In the genomic region with DNA sequence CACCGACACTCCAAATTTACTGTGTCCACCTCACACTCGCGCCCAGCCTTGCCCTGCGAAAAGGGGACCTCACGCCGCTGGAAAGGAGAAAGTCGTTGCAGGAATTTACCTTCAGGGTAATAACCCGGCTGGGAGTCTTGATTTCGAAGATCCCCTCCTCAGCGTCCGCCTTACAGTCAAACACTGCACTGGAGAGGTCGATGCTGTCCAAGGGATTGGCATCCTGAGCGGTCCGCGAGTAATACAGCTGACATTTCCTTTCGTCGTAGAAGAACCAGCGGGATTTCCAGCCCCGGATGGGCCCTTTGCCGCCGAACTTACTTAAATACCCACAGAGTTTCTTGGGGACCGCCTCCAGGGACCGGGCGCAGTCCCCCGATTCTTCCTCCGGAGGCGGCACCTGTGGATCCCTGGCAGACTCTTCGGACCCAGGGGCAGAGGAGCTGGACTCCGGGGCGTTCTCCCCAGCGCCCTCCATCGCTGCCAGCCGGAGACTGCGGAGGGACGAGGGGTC, we compare ENCODE assay signal across 8 cellular contexts. TPM values are rescaled to one million over a fixed set of nuclear protein-coding genes. Genes with fewer than 3 reads are reported as not detected.
A peak's percentile ranks its signal among the peaks of the same experiment; 100 is the strongest.
DNase-seq lines count a peak whose midpoint lies in the region; ATAC-seq and TF ChIP-seq lines count a peak whose summit lies in the region.

No MANE protein-coding gene starts in this region.

- peaks cover 0 to 7% (median 4%) of the 10 kb centered on the region in 5 donors for H3K36me3 Mint-ChIP-seq in naive thymus-derived CD4-positive, alpha-beta T cell

- H3K27ac ChIP-seq in RWPE2 (ENCODE audit: poor library complexity, severe bottlenecking), result peak overlapping the region; percentile 94
- peak overlapping the region; percentile 78 for H3K27ac ChIP-seq in naive thymus-derived CD4-positive, alpha-beta T cell (ENCODE audit: low read depth, low read length)

- peak overlapping the region; percentile 96 to 99 (median 97) for H3K4me3 Mint-ChIP-seq in naive thymus-derived CD4-positive, alpha-beta T cell

- H3K9me3 ChIP-seq in RWPE2 (ENCODE audit: severe bottlenecking), result no peaks in the 10 kb centered on the region
- no peaks in the 10 kb centered on the region for H3K9me3 ChIP-seq in naive thymus-derived CD4-positive, alpha-beta T cell (ENCODE audit: control insufficient read depth in 2 of 3, low read length in 3 of 3)

- peak overlapping the region; percentile 95 for H3K4me3 ChIP-seq in RWPE2 (ENCODE audit: severe bottlenecking)
- peak overlapping the region; percentile 97 for H3K4me3 ChIP-seq in epithelial cell of esophagus (ENCODE audit: low read length)
- peak overlapping the region; percentile 80 for H3K4me3 ChIP-seq in naive thymus-derived CD4-positive, alpha-beta T cell (ENCODE audit: low read length)

- TF ChIP-seq CTCF in RWPE2 (IDR thresholded peaks at IDR 0.05; ENCODE audit: poor library complexity, severe bottlenecking) (no peak), epithelial cell of esophagus (IDR thresholded peaks at IDR 0.05; ENCODE audit: insufficient read depth, low read depth, low read length, missing control alignments) (no peak)

- no peak for DNase-seq in Right ventricle myocardium superior
- no peak for DNase-seq in Right ventricle myocardium inferior (ENCODE audit: missing footprints)
- no peak for DNase-seq in RWPE2 (ENCODE audit: low spot score)
- peak; percentile 61 for DNase-seq in epithelial cell of esophagus (ENCODE audit: low read depth)
- DNase-seq in naive thymus-derived CD4-positive, alpha-beta T cell, result no peak
- DNase-seq in SK-N-DZ (ENCODE audit: low spot score), result no peak
- DNase-seq in NCI-H1417 (lab: John Stamatoyannopoulos, UW), result no peak

- H3K36me3 ChIP-seq in RWPE2 (ENCODE audit: low read depth), result peaks cover 45% of the 10 kb centered on the region
- H3K36me3 ChIP-seq in naive thymus-derived CD4-positive, alpha-beta T cell (ENCODE audit: control insufficient read depth in 2 of 3, insufficient read depth in 3 of 3, low read length in 3 of 3), result peaks cover 0 to 8% (median 0%) of the 10 kb centered on the region in 3 experiments

- H3K27me3 ChIP-seq in RWPE2 (ENCODE audit: insufficient read depth, poor library complexity, severe bottlenecking), result no peaks in the 10 kb centered on the region
- no peaks in the 10 kb centered on the region for H3K27me3 ChIP-seq in naive thymus-derived CD4-positive, alpha-beta T cell (ENCODE audit: control insufficient read depth in 2 of 2, insufficient read depth in 2 of 2, low read length in 2 of 2)

- peaks cover 35% of the 10 kb centered on the region for H3K4me1 ChIP-seq in RWPE2 (ENCODE audit: insufficient read depth, poor library complexity, severe bottlenecking)
- H3K4me1 ChIP-seq in naive thymus-derived CD4-positive, alpha-beta T cell (ENCODE audit: control insufficient read depth in 2 of 2, insufficient read depth in 2 of 2, low read length in 2 of 2), result peaks cover 11 to 23% of the 10 kb centered on the region in 2 donors

- CTCF ChIA-PET in naive thymus-derived CD4-positive, alpha-beta T cell (lab: Charles Lee), result interaction anchor here (0.5 to 2.1 kb wide), 8 partner anchors 9 to 332 kb away, joined by 3 to 9 read pairs (median 4); a partner anchor contains a TSS

- POLR2A ChIA-PET in naive thymus-derived CD4-positive, alpha-beta T cell (lab: Charles Lee), result interaction anchor here (0.7 to 5.1 kb wide), 30 partner anchors 9 to 1804 kb away, joined by 3 to 70 read pairs (median 5); a partner anchor contains a TSS

- intact Hi-C loops in Right ventricle myocardium superior (cut with DNase I), result loop anchor here (2.0 to 5.0 kb wide), 2 partner anchors 198 to 332 kb away; a partner anchor contains a TSS
- intact Hi-C loops in Right ventricle myocardium inferior (cut with DNase I), result loop anchor here (1.0 to 5.0 kb wide), 3 partner anchors 273 to 558 kb away; a partner anchor contains a TSS
- intact Hi-C loops in naive thymus-derived CD4-positive, alpha-beta T cell (cut with micrococcal nuclease), result loop anchor here (1.0 to 10.0 kb wide), 23 partner anchors 8 to 1600 kb away; a partner anchor contains a TSS

- peaks cover 0 to 2% (median 0%) of the 10 kb centered on the region in 11 donors for H3K9me3 Mint-ChIP-seq in naive thymus-derived CD4-positive, alpha-beta T cell

- H3K27ac Mint-ChIP-seq in naive thymus-derived CD4-positive, alpha-beta T cell, result peak overlapping the region; percentile 79 to 99 (median 95)

- ATAC-seq in Right ventricle myocardium superior (ENCODE audit: poor library complexity) (peak; percentile 13), Right ventricle myocardium inferior (no peak), HG02870 (IDR thresholded peaks at IDR 0.05; ENCODE audit: unreplicated experiment) (peak; percentile 28), RWPE2 (ENCODE audit: low read depth) (peak; percentile 13)
- ATAC-seq in naive thymus-derived CD4-positive, alpha-beta T cell, result no peak

- H3K4me1 Mint-ChIP-seq in naive thymus-derived CD4-positive, alpha-beta T cell, result peaks cover 27 to 45% (median 32%) of the 10 kb centered on the region in 7 donors

- peaks cover 0 to 13% (median 0%) of the 10 kb centered on the region in 5 donors for H3K27me3 Mint-ChIP-seq in naive thymus-derived CD4-positive, alpha-beta T cell

RNA-seq across cellular contexts. Expression of a gene that starts 0.3 kb away (rescaled TPM):
- total RNA-seq in Right ventricle myocardium superior (2.0 TPM), Right ventricle myocardium inferior (2.3 TPM)
- 10 to 100 TPM in 1 of 5 experiments, 1 to 10 TPM in 4; 4.9 to 16.6 (median 8.8) TPM for total RNA-seq in naive thymus-derived CD4-positive, alpha-beta T cell
- 1 to 10 TPM; 3.3 to 8.8 TPM for polyA plus RNA-seq in naive thymus-derived CD4-positive, alpha-beta T cell
- polyA plus RNA-seq in SK-N-DZ (2014; cell fraction: cytosol; rRNA removed), result 1.1 and 1.5 TPM in 2 replicates
- polyA plus RNA-seq in SK-N-DZ (2014; cell fraction: nucleus; rRNA removed), result 1.7 and 3.2 TPM in 2 replicates

Comparison
In these comparisons a context has a peak if more than half of its experiments do, and no peak if none do; other contexts are left out.
1. ATAC-seq: peak in Right ventricle myocardium superior (single experiment), HG02870 (single experiment) and RWPE2 (single experiment); none in Right ventricle myocardium inferior (single experiment) and naive thymus-derived CD4-positive, alpha-beta T cell (single experiment).
2. Peak in every context shown above with its lines, with median percentiles within 50 percentile points of each other: H3K4me3 ChIP-seq.